ENCODE assay signal across 21 cellular contexts in genomic region chr11:29051935-29052334, GRCh38.
"Had no signal": no experiment of that assay in that cellular context is flagged by ENCODE, and none has a peak within 500 bp of the region (broad histone marks: within the 10 kb centered on the region; RNA-seq: fewer than 3 reads in every experiment).

No MANE protein-coding gene starts in this region.

- DNase-seq: activated B cell treated with CpG ODN at 0.5 μM for 24 hours; activated CD4-positive, alpha-beta memory T cell treated with anti-CD3 and anti-CD28 coated beads, Interleukin-2, amount 10 ng/mL, durations not matched to agents 7 days and 5 days; activated CD4-positive, alpha-beta T cell treated with anti-CD3 and anti-CD28 coated beads for 4 hours; activated CD8-positive, alpha-beta memory T cell treated with anti-CD3 and anti-CD28 coated beads, Interleukin-2, amount 10 ng/mL, durations not matched to agents 7 days and 5 days; activated naive CD4-positive, alpha-beta T cell; activated naive CD8-positive, alpha-beta T cell treated with anti-CD3 and anti-CD28 coated beads for 36 hours; anterior cingulate cortex; cerebellar nuclear complex; erythroblast; gastrocnemius medialis; head of caudate nucleus; kidney; left lung; midbrain; sigmoid colon; stimulated activated CD4-positive, alpha-beta T cell treated with anti-CD3 and anti-CD28 coated beads, Interleukin-4, amount 100 ng/mL, for 4 hours; stimulated activated naive B cell treated with anti-CD40 and anti-IgM and Interleukin-4, amounts not matched to agents 10 μg/mL and 1 μg/mL and 100 μg/mL, for 72 hours; upper lobe of left lung had no signal

- H3K4me3 ChIP-seq: gastrocnemius medialis, left lung, sigmoid colon, thoracic aorta, upper lobe of left lung had no signal

- H3K36me3 ChIP-seq: gastrocnemius medialis, left lung, sigmoid colon, thoracic aorta, upper lobe of left lung had no signal

- H3K27me3 Mint-ChIP-seq: activated B cell treated with CpG ODN at 0.5 μM for 24 hours; activated CD4-positive, alpha-beta memory T cell treated with anti-CD3 and anti-CD28 coated beads, Interleukin-2, amount 10 ng/mL, durations not matched to agents 7 days and 5 days; activated CD8-positive, alpha-beta memory T cell treated with anti-CD3 and anti-CD28 coated beads, Interleukin-2, amount 10 ng/mL, durations not matched to agents 7 days and 5 days; activated naive CD8-positive, alpha-beta T cell treated with anti-CD3 and anti-CD28 coated beads for 36 hours; activated T-helper 17 cell treated with anti-CD3 and anti-CD28 coated beads, Interleukin-2, amount 50 U/mL, for 72 hours; stimulated activated naive B cell treated with anti-CD40 and anti-IgM and Interleukin-4, amounts not matched to agents 10 μg/mL and 1 μg/mL and 100 μg/mL, for 72 hours had no signal

- H3K9me3 ChIP-seq: gastrocnemius medialis, sigmoid colon, thoracic aorta had no signal

- H3K4me3 Mint-ChIP-seq: activated B cell treated with CpG ODN at 0.5 μM for 24 hours; activated CD4-positive, alpha-beta memory T cell treated with anti-CD3 and anti-CD28 coated beads, Interleukin-2, amount 10 ng/mL, durations not matched to agents 7 days and 5 days; activated CD8-positive, alpha-beta memory T cell treated with anti-CD3 and anti-CD28 coated beads, Interleukin-2, amount 10 ng/mL, durations not matched to agents 7 days and 5 days; activated naive CD8-positive, alpha-beta T cell treated with anti-CD3 and anti-CD28 coated beads for 36 hours; activated T-helper 17 cell treated with anti-CD3 and anti-CD28 coated beads, Interleukin-2, amount 50 U/mL, for 72 hours; nephron; stimulated activated naive B cell treated with anti-CD40 and anti-IgM and Interleukin-4, amounts not matched to agents 10 μg/mL and 1 μg/mL and 100 μg/mL, for 72 hours had no signal

- ATAC-seq: activated CD8-positive, alpha-beta memory T cell treated with anti-CD3 and anti-CD28 coated beads, Interleukin-2, amount 10 ng/mL, durations not matched to agents 7 days and 5 days; activated T-helper 17 cell treated with anti-CD3 and anti-CD28 coated beads, Interleukin-2, amount 50 U/mL, for 72 hours; gastrocnemius medialis; left lung; stimulated activated naive B cell treated with anti-CD40 and anti-IgM and Interleukin-4, amounts not matched to agents 10 μg/mL and 1 μg/mL and 100 μg/mL, for 72 hours had no signal

- H3K36me3 Mint-ChIP-seq: activated CD8-positive, alpha-beta memory T cell treated with anti-CD3 and anti-CD28 coated beads, Interleukin-2, amount 10 ng/mL, durations not matched to agents 7 days and 5 days; activated naive CD8-positive, alpha-beta T cell treated with anti-CD3 and anti-CD28 coated beads for 36 hours; stimulated activated naive B cell treated with anti-CD40 and anti-IgM and Interleukin-4, amounts not matched to agents 10 μg/mL and 1 μg/mL and 100 μg/mL, for 72 hours had no signal

- H3K4me1 ChIP-seq: gastrocnemius medialis, left lung, sigmoid colon, upper lobe of left lung had no signal

- H3K27ac ChIP-seq: gastrocnemius medialis, left lung, sigmoid colon, thoracic aorta, upper lobe of left lung had no signal

- FAIRE-seq: kidney had no signal

- H3K27me3 ChIP-seq: gastrocnemius medialis, left lung, sigmoid colon, upper lobe of left lung had no signal

- H3K27ac Mint-ChIP-seq: activated B cell treated with CpG ODN at 0.5 μM for 24 hours; activated CD4-positive, alpha-beta memory T cell treated with anti-CD3 and anti-CD28 coated beads, Interleukin-2, amount 10 ng/mL, durations not matched to agents 7 days and 5 days; activated CD8-positive, alpha-beta memory T cell treated with anti-CD3 and anti-CD28 coated beads, Interleukin-2, amount 10 ng/mL, durations not matched to agents 7 days and 5 days; activated naive CD8-positive, alpha-beta T cell treated with anti-CD3 and anti-CD28 coated beads for 36 hours; activated T-helper 17 cell treated with anti-CD3 and anti-CD28 coated beads, Interleukin-2, amount 50 U/mL, for 72 hours; nephron; stimulated activated naive B cell treated with anti-CD40 and anti-IgM and Interleukin-4, amounts not matched to agents 10 μg/mL and 1 μg/mL and 100 μg/mL, for 72 hours had no signal

- H3K4me1 Mint-ChIP-seq: activated B cell treated with CpG ODN at 0.5 μM for 24 hours; activated CD4-positive, alpha-beta memory T cell treated with anti-CD3 and anti-CD28 coated beads, Interleukin-2, amount 10 ng/mL, durations not matched to agents 7 days and 5 days; activated CD8-positive, alpha-beta memory T cell treated with anti-CD3 and anti-CD28 coated beads, Interleukin-2, amount 10 ng/mL, durations not matched to agents 7 days and 5 days; activated naive CD8-positive, alpha-beta T cell treated with anti-CD3 and anti-CD28 coated beads for 36 hours; activated T-helper 17 cell treated with anti-CD3 and anti-CD28 coated beads, Interleukin-2, amount 50 U/mL, for 72 hours; nephron; stimulated activated naive B cell treated with anti-CD40 and anti-IgM and Interleukin-4, amounts not matched to agents 10 μg/mL and 1 μg/mL and 100 μg/mL, for 72 hours had no signal
